Comparison of ENCODE assay signal across 19 cellular contexts in the genomic region with DNA sequence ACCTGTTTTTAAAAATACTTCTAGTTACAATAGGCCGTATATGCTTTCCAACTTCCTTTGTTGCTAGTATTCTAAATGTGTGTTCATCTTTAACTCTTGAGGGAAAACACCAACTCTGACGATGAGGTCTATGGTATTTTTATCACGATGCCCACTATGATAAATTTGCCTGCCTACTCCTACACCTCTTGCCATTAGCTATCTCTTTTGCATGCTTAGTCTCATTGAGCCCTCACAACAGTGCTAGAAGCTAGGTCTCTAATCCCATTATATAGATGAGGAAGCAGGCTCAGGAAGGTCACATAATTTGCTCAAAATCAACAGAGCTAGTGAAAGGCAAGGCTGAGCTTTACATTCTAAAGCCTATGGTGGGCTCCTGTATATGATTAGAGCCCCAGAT. TPM values are rescaled to one million over a fixed set of nuclear protein-coding genes. Genes with fewer than 3 reads are reported as not detected.
DNase-seq lines count a peak whose midpoint lies in the region; TF ChIP-seq lines count a peak whose summit lies in the region.
"Had no signal": no experiment of that assay in that cellular context is flagged by ENCODE, and none has a peak within 500 bp of the region (broad histone marks: within the 10 kb centered on the region; RNA-seq: fewer than 3 reads in every experiment).

No MANE protein-coding gene starts in this region.

- H2AFZ ChIP-seq in Karpas-422 (ENCODE audit: low read length) (no peak overlapping the region), smooth muscle cell (ENCODE audit: low read depth) (no peak overlapping the region)
- H2AFZ ChIP-seq: GM23248 had no signal

- peaks cover 10% of the 10 kb centered on the region; the same call in 1 of the 2 replicates for H4K20me1 ChIP-seq in Karpas-422 (ENCODE audit: insufficient read depth, low read depth, low read length)
- H4K20me1 ChIP-seq in smooth muscle cell (ENCODE audit: low read depth): peaks cover 76% of the 10 kb centered on the region

- no peak overlapping the region for H3K4me3 ChIP-seq in Karpas-422 (ENCODE audit: low read length)
- H3K4me3 ChIP-seq in smooth muscle cell: no peak overlapping the region
- no peak overlapping the region for H3K4me3 ChIP-seq in colonic mucosa
- H3K4me3 ChIP-seq: A549, BLaER1, GM23248 had no signal

- TF ChIP-seq CTCF in brain (conservative IDR thresholded peaks at IDR 0.05): no peak
- TF ChIP-seq CTCF in smooth muscle cell (IDR thresholded peaks at IDR 0.05; ENCODE audit: borderline replicate concordance, insufficient read depth, poor library complexity, severe bottlenecking): no peak
- no peak for TF ChIP-seq CTCF in GM13977 (IDR thresholded peaks at IDR 0.05; ENCODE audit: extremely low read depth, insufficient read depth, missing control alignments)
- TF ChIP-seq CTCF in colonic mucosa (IDR thresholded peaks at IDR 0.05): no peak

- 98% methylated on average over 3 of the region's 3 CpGs for WGBS in smooth muscle cell (ENCODE audit: low lambda C conversion rate)

- H3K4me2 ChIP-seq in Karpas-422 (ENCODE audit: low read depth, low read length, poor library complexity, severe bottlenecking) (no peak overlapping the region), smooth muscle cell (no peak overlapping the region)
- H3K4me2 ChIP-seq: A549, BLaER1 had no signal

- H3K4me1 ChIP-seq in Karpas-422 (ENCODE audit: low read length) (peaks cover 15% of the 10 kb centered on the region), smooth muscle cell (ENCODE audit: low read depth) (peaks cover 7% of the 10 kb centered on the region), colonic mucosa (no peaks in the 10 kb centered on the region)
- H3K4me1 ChIP-seq: A549, BLaER1 had no signal

- H3F3A ChIP-seq in smooth muscle cell (ENCODE audit: low read depth): no peaks in the 10 kb centered on the region

- peaks cover 89% of the 10 kb centered on the region for H3K36me3 Mint-ChIP-seq in activated T-cell treated with anti-CD3 and anti-CD28 coated beads, Interleukin-2, amount 50 U/mL, for 24 hours (ENCODE audit: low read depth)
- peaks cover 53% of the 10 kb centered on the region for H3K36me3 Mint-ChIP-seq in brain

- no peak overlapping the region for H3K4me3 Mint-ChIP-seq in activated T-cell treated with anti-CD3 and anti-CD28 coated beads, Interleukin-2, amount 50 U/mL, for 24 hours
- peak overlapping the region in 1 of 5 experiments; percentile 46 for H3K4me3 Mint-ChIP-seq in brain
- H3K4me3 Mint-ChIP-seq: CD8-positive, alpha-beta memory T cell had no signal

- in situ Hi-C loops in GM13977 (cut with MboI; ENCODE audit: low pct_unique_long_range_greater_than_20kb, low sequenced_read_pairs, unreplicated experiment): no loop called here

- H3K4me1 Mint-ChIP-seq in activated T-cell treated with anti-CD3 and anti-CD28 coated beads, Interleukin-2, amount 50 U/mL, for 24 hours (ENCODE audit: low read depth): peaks cover 37% of the 10 kb centered on the region
- peaks cover 31% of the 10 kb centered on the region for H3K4me1 Mint-ChIP-seq in brain

- peaks cover 34% of the 10 kb centered on the region for H3K79me2 ChIP-seq in Karpas-422 (ENCODE audit: low read length)
- H3K79me2 ChIP-seq in smooth muscle cell (ENCODE audit: low read depth): peaks cover 8% of the 10 kb centered on the region

- H3K27me3 Mint-ChIP-seq in activated T-cell treated with anti-CD3 and anti-CD28 coated beads, Interleukin-2, amount 50 U/mL, for 24 hours: no peaks in the 10 kb centered on the region
- H3K27me3 Mint-ChIP-seq in brain: peaks cover 4% of the 10 kb centered on the region
- H3K27me3 Mint-ChIP-seq: CD8-positive, alpha-beta memory T cell had no signal

- no peak overlapping the region for H3K27ac ChIP-seq in Karpas-422 (ENCODE audit: low read length)
- H3K27ac ChIP-seq in smooth muscle cell (ENCODE audit: low read depth): peak overlapping the region; percentile 7
- no peak overlapping the region for H3K27ac ChIP-seq in colonic mucosa
- H3K27ac ChIP-seq: 22Rv1, A549, BLaER1, GM23248 had no signal

- H3K36me3 ChIP-seq in Karpas-422 (ENCODE audit: insufficient read depth, low read length) (peaks cover 28% of the 10 kb centered on the region; the same call in 1 of the 2 replicates), smooth muscle cell (ENCODE audit: low read depth) (peaks cover 12% of the 10 kb centered on the region), colonic mucosa (peaks cover 4% of the 10 kb centered on the region)

- no peaks in the 10 kb centered on the region for H3K9me2 ChIP-seq in Karpas-422 (replicated peaks; ENCODE audit: insufficient read depth, low read length)

- no peaks in the 10 kb centered on the region for H3K9me3 Mint-ChIP-seq in activated T-cell treated with anti-CD3 and anti-CD28 coated beads, Interleukin-2, amount 50 U/mL, for 24 hours
- H3K9me3 Mint-ChIP-seq in brain: no peaks in the 10 kb centered on the region
- H3K9me3 Mint-ChIP-seq: CD8-positive, alpha-beta memory T cell had no signal

- DNase-seq in activated T-cell treated with anti-CD3 and anti-CD28 coated beads, Interleukin-2, amount 50 U/mL, for 24 hours: no peak
- no peak for DNase-seq in activated T-cell treated with anti-CD3 and anti-CD28 coated beads, Interleukin-2, amount 50 U/mL, for 1 hour
- DNase-seq in Karpas-422 (peak; percentile 51), smooth muscle cell (lab: John Stamatoyannopoulos, UW; ENCODE audit: unreplicated experiment) (no peak), C1 segment of cervical spinal cord (lab: John Stamatoyannopoulos, UW) (no peak), GM13977 (ENCODE audit: low spot score) (no peak), colonic mucosa (no peak)
- DNase-seq: AML-193; CD8-positive, alpha-beta memory T cell; COR-L47; DMS153; DMS79 treated with DMSO at 0.1 percent for 48 hours; GF-D8; GM23248; HCEC 1CT had no signal

- H3K27me3 ChIP-seq in Karpas-422 (ENCODE audit: low read length) (no peaks in the 10 kb centered on the region), smooth muscle cell (ENCODE audit: low read depth) (no peaks in the 10 kb centered on the region), colonic mucosa (no peaks in the 10 kb centered on the region)
- H3K27me3 ChIP-seq: BLaER1 had no signal

- H3K9me3 ChIP-seq in Karpas-422 (ENCODE audit: low read length) (no peaks in the 10 kb centered on the region), smooth muscle cell (replicated peaks; ENCODE audit: low read depth) (no peaks in the 10 kb centered on the region), colonic mucosa (no peaks in the 10 kb centered on the region)
- H3K9me3 ChIP-seq: A549, BLaER1 had no signal

- peak overlapping the region; percentile 35 for H3K27ac Mint-ChIP-seq in activated T-cell treated with anti-CD3 and anti-CD28 coated beads, Interleukin-2, amount 50 U/mL, for 24 hours
- H3K27ac Mint-ChIP-seq in brain: peak overlapping the region in 4 of 5 experiments; percentile 13 to 76 (median 40)
- H3K27ac Mint-ChIP-seq: CD8-positive, alpha-beta memory T cell had no signal

- H3K9ac ChIP-seq in Karpas-422 (ENCODE audit: low read length) (no peak overlapping the region), smooth muscle cell (ENCODE audit: low read depth) (no peak overlapping the region), colonic mucosa (ENCODE audit: low read depth in 2 of 2, low read length in 2 of 2) (no peak overlapping the region)
- H3K9ac ChIP-seq: BLaER1, GM23248 had no signal

- intact Hi-C loops in colonic mucosa (cut with DNase I): no loop called here

RNA-seq across cellular contexts. Expression of a gene that starts 13.2 kb away (rescaled TPM):
- 24.9 and 28.4 TPM in 2 replicates for total RNA-seq in Karpas-422 (2014; rRNA removed; shearing (Covaris generic); ENCODE audit: low replicate concordance)
- polyA plus RNA-seq in brain (ENCODE audit: insufficient read depth, low read depth, low replicate concordance) (56.5 TPM), smooth muscle cell (37.5 and 39.9 TPM in 2 replicates)
- total RNA-seq in smooth muscle cell (25.9 and 26.6 TPM in 2 replicates), colonic mucosa (10 to 100 TPM; 16.1 to 19.9 TPM)

RNA-seq across cellular contexts. Expression of a gene that starts 56.7 kb away (rescaled TPM):
- total RNA-seq in Karpas-422 (2014; rRNA removed; shearing (Covaris generic); ENCODE audit: low replicate concordance): 7.5 and 7.6 TPM in 2 replicates
- polyA plus RNA-seq in brain (ENCODE audit: insufficient read depth, low read depth, low replicate concordance) (190 TPM), smooth muscle cell (86.8 and 125 TPM in 2 replicates)
- total RNA-seq in smooth muscle cell (87.0 and 102 TPM in 2 replicates), colonic mucosa (10 to 100 TPM; 43.1 to 48.6 TPM)
